37 cellular contexts compared by ENCODE assay signal in genomic region chr1:179184403-179184802, GRCh38.
"Had no signal": no experiment of that assay in that cellular context is flagged by ENCODE, and none has a peak within 500 bp of the region (broad histone marks: within the 10 kb centered on the region; RNA-seq: fewer than 3 reads in every experiment).

No MANE protein-coding gene starts in this region.

- DNase-seq: activated B cell treated with CpG ODN at 0.5 μM for 24 hours; activated CD4-positive, alpha-beta T cell treated with anti-CD3 and anti-CD28 coated beads for 48 hours; activated CD4-positive, alpha-beta T cell treated with anti-CD3 and anti-CD28 coated beads, Interleukin-2, amount 50 U/mL, for 1 hour; activated CD4-positive, alpha-beta T cell treated with anti-CD3 and anti-CD28 coated beads, Interleukin-2, amount 50 U/mL, for 48 hours; activated CD8-positive, alpha-beta memory T cell treated with anti-CD3 and anti-CD28 coated beads, Interleukin-2, amount 10 ng/mL, durations not matched to agents 7 days and 5 days; activated CD8-positive, alpha-beta memory T cell treated with anti-CD3 and anti-CD28 coated beads, Interleukin-2, amount 50 U/mL, for 4 hours; activated CD8-positive, alpha-beta T cell treated with anti-CD3 and anti-CD28 coated beads, Interleukin-2, amount 10 ng/mL, durations not matched to agents 7 days and 5 days; activated effector memory CD4-positive, alpha-beta T cell treated with anti-CD3 and anti-CD28 coated beads, Interleukin-2, amount 50 U/mL, for 16 hours; activated naive CD4-positive, alpha-beta T cell treated with anti-CD3 and anti-CD28 coated beads for 36 hours; activated naive CD8-positive, alpha-beta T cell treated with anti-CD3 and anti-CD28 coated beads for 36 hours; activated naive CD8-positive, alpha-beta T cell treated with anti-CD3 and anti-CD28 coated beads, Interleukin-2, amount 50 U/mL, for 24 hours; activated T-cell treated with anti-CD3 and anti-CD28 coated beads, Interleukin-2, amount 50 U/mL, for 1 hour; activated T-cell treated with anti-CD3 and anti-CD28 coated beads, Interleukin-2, amount 50 U/mL, for 48 hours; adrenal gland; amygdala; aorta; body of pancreas; central memory CD4-positive, alpha-beta T cell; cerebellar nuclear complex; colonic mucosa; dorsolateral prefrontal cortex; effector memory CD4-positive, alpha-beta T cell; endodermal cell; foreskin fibroblast; head of caudate nucleus; T-helper 1 cell; T-helper 17 cell; T1000; WERI-Rb-1 had no signal

- H3K4me1 ChIP-seq: body of pancreas, breast epithelium, colonic mucosa had no signal

- H3K4me3 Mint-ChIP-seq: activated B cell treated with CpG ODN at 0.5 μM for 24 hours; activated CD8-positive, alpha-beta memory T cell treated with anti-CD3 and anti-CD28 coated beads, Interleukin-2, amount 10 ng/mL, durations not matched to agents 7 days and 5 days; activated CD8-positive, alpha-beta T cell treated with anti-CD3 and anti-CD28 coated beads, Interleukin-2, amount 10 ng/mL, durations not matched to agents 7 days and 5 days; activated naive CD4-positive, alpha-beta T cell treated with anti-CD3 and anti-CD28 coated beads for 36 hours; activated naive CD4-positive, alpha-beta T cell treated with anti-CD3 and anti-CD28 coated beads, Interleukin-2, amount 50 U/mL, for 24 hours; activated naive CD8-positive, alpha-beta T cell treated with anti-CD3 and anti-CD28 coated beads for 36 hours; activated naive CD8-positive, alpha-beta T cell treated with anti-CD3 and anti-CD28 coated beads, Interleukin-2, amount 50 U/mL, for 24 hours; activated T-helper 1 cell treated with anti-CD3 and anti-CD28 coated beads, Interleukin-12 subunit alpha, Interleukin-12 subunit beta, Interleukin-2, Interleukin-4 antibody, amounts not matched to agents 30 ng/mL and 10 ng/mL and 1 ng/mL, durations not matched to agents 14 hours and 24 hours and 36 hours; endodermal cell; T-helper 17 cell; T-helper 2 cell treated with Interferon-gamma antibody and Interleukin-4, amounts not matched to agents 5 μg/mL and 100 μg/mL, for 36 hours had no signal

- H3K27ac ChIP-seq: adrenal gland, body of pancreas, breast epithelium, cardiac muscle cell, colonic mucosa, dorsolateral prefrontal cortex, WERI-Rb-1 had no signal

- H3K4me3 ChIP-seq: adrenal gland, body of pancreas, breast epithelium, cardiac muscle cell, colonic mucosa, dorsolateral prefrontal cortex had no signal

- H3K27me3 ChIP-seq: adrenal gland, body of pancreas, breast epithelium, cardiac muscle cell, colonic mucosa, dorsolateral prefrontal cortex had no signal

- H3K27ac Mint-ChIP-seq: activated B cell treated with CpG ODN at 0.5 μM for 24 hours; activated CD8-positive, alpha-beta memory T cell treated with anti-CD3 and anti-CD28 coated beads, Interleukin-2, amount 10 ng/mL, durations not matched to agents 7 days and 5 days; activated CD8-positive, alpha-beta T cell treated with anti-CD3 and anti-CD28 coated beads, Interleukin-2, amount 10 ng/mL, durations not matched to agents 7 days and 5 days; activated naive CD4-positive, alpha-beta T cell treated with anti-CD3 and anti-CD28 coated beads for 36 hours; activated naive CD4-positive, alpha-beta T cell treated with anti-CD3 and anti-CD28 coated beads, Interleukin-2, amount 50 U/mL, for 24 hours; activated naive CD8-positive, alpha-beta T cell treated with anti-CD3 and anti-CD28 coated beads for 36 hours; activated naive CD8-positive, alpha-beta T cell treated with anti-CD3 and anti-CD28 coated beads, Interleukin-2, amount 50 U/mL, for 24 hours; activated T-helper 2 cell treated with anti-CD3 and anti-CD28 coated beads, Interferon-gamma antibody, Interleukin-2, Interleukin-4, amounts not matched to agents 10 μg/mL and 5 μg/mL and 100 μg/mL, durations not matched to agents 14 hours and 24 hours and 36 hours; endodermal cell; T-helper 17 cell; T-helper 2 cell treated with Interferon-gamma antibody and Interleukin-4, amounts not matched to agents 5 μg/mL and 100 μg/mL, for 36 hours had no signal

- H3K36me3 ChIP-seq: adrenal gland, breast epithelium, cardiac muscle cell, colonic mucosa, WERI-Rb-1 had no signal

- ATAC-seq: activated CD4-positive, CD25-positive, alpha-beta regulatory T cell treated with anti-CD3 and anti-CD28 coated beads, Interleukin-2, amount 50 U/mL, for 24 hours; activated CD8-positive, alpha-beta memory T cell treated with anti-CD3 and anti-CD28 coated beads, Interleukin-2, amount 10 ng/mL, durations not matched to agents 7 days and 5 days; activated CD8-positive, alpha-beta T cell treated with anti-CD3 and anti-CD28 coated beads, Interleukin-2, amount 10 ng/mL, durations not matched to agents 7 days and 5 days; activated naive CD8-positive, alpha-beta T cell treated with anti-CD3 and anti-CD28 coated beads, Interleukin-2, amount 50 U/mL, for 24 hours; body of pancreas; esophagus mucosa; T-helper 17 cell had no signal

- H3K9me3 ChIP-seq: adrenal gland, body of pancreas, breast epithelium, colonic mucosa had no signal

- H3K9me3 Mint-ChIP-seq: activated B cell treated with CpG ODN at 0.5 μM for 24 hours; activated naive CD4-positive, alpha-beta T cell treated with anti-CD3 and anti-CD28 coated beads for 36 hours; activated naive CD4-positive, alpha-beta T cell treated with anti-CD3 and anti-CD28 coated beads, Interleukin-2, amount 50 U/mL, for 24 hours; activated naive CD8-positive, alpha-beta T cell treated with anti-CD3 and anti-CD28 coated beads for 36 hours; activated naive CD8-positive, alpha-beta T cell treated with anti-CD3 and anti-CD28 coated beads, Interleukin-2, amount 50 U/mL, for 24 hours; activated T-helper 1 cell treated with anti-CD3 and anti-CD28 coated beads, Interleukin-12 subunit alpha, Interleukin-12 subunit beta, Interleukin-2, Interleukin-4 antibody, amounts not matched to agents 30 ng/mL and 10 ng/mL and 1 ng/mL, durations not matched to agents 14 hours and 24 hours and 36 hours; activated T-helper 2 cell treated with anti-CD3 and anti-CD28 coated beads, Interferon-gamma antibody, Interleukin-2, Interleukin-4, amounts not matched to agents 10 μg/mL and 5 μg/mL and 100 μg/mL, durations not matched to agents 14 hours and 24 hours and 36 hours; endodermal cell; T-helper 2 cell treated with Interferon-gamma antibody and Interleukin-4, amounts not matched to agents 5 μg/mL and 100 μg/mL, for 36 hours had no signal

- H3K4me1 Mint-ChIP-seq: endodermal cell had no signal

- H3K27me3 Mint-ChIP-seq: activated B cell treated with CpG ODN at 0.5 μM for 24 hours; activated CD8-positive, alpha-beta memory T cell treated with anti-CD3 and anti-CD28 coated beads, Interleukin-2, amount 10 ng/mL, durations not matched to agents 7 days and 5 days; activated naive CD4-positive, alpha-beta T cell treated with anti-CD3 and anti-CD28 coated beads, Interleukin-2, amount 50 U/mL, for 24 hours; activated naive CD8-positive, alpha-beta T cell treated with anti-CD3 and anti-CD28 coated beads for 36 hours; activated naive CD8-positive, alpha-beta T cell treated with anti-CD3 and anti-CD28 coated beads, Interleukin-2, amount 50 U/mL, for 24 hours; T-helper 17 cell had no signal
